8 cellular contexts compared by ENCODE assay signal in genomic region chr4:144355809-144356757, GRCh38.
A peak's percentile ranks its signal among the peaks of the same experiment; 100 is the strongest.
DNase-seq lines count a peak whose midpoint lies in the region; ATAC-seq and TF ChIP-seq lines count a peak whose summit lies in the region.

No MANE protein-coding gene starts in this region.

- POLR2A ChIA-PET in CD8-positive, alpha-beta T cell (lab: Charles Lee): no interaction called here

- no peaks in the 10 kb centered on the region for H3K9me3 Mint-ChIP-seq in CD8-positive, alpha-beta T cell

- peaks cover 2% of the 10 kb centered on the region for H3K27me3 ChIP-seq in CD8-positive, alpha-beta T cell (ENCODE audit: insufficient read depth, low read length)

- H3K27ac Mint-ChIP-seq in CD8-positive, alpha-beta T cell: no peak overlapping the region

- no peaks in the 10 kb centered on the region for H3K36me3 ChIP-seq in CD8-positive, alpha-beta T cell (ENCODE audit: insufficient read depth, low read length)

- peak; percentile 94 for ATAC-seq in GM19372 (IDR thresholded peaks at IDR 0.05; ENCODE audit: low read depth, unreplicated experiment)
- ATAC-seq in HG03139 (IDR thresholded peaks at IDR 0.05; ENCODE audit: unreplicated experiment): peak; percentile 96
- ATAC-seq in CD8-positive, alpha-beta T cell: no peak

- H3K9me3 ChIP-seq in CD8-positive, alpha-beta T cell (ENCODE audit: low read length): no peaks in the 10 kb centered on the region

- no peaks in the 10 kb centered on the region for H3K4me1 ChIP-seq in CD8-positive, alpha-beta T cell (ENCODE audit: insufficient read depth, low read length)

- H3K4me3 Mint-ChIP-seq in CD8-positive, alpha-beta T cell: no peak overlapping the region

- DNase-seq in EH (ENCODE audit: low read depth): peak; percentile 96
- peak; percentile 62 for DNase-seq in RPMI8226
- peak; percentile 39 for DNase-seq in epithelial cell of proximal tubule (ENCODE audit: low read depth)
- peak; percentile 97 for DNase-seq in skeletal muscle cell (ENCODE audit: low read depth)
- no peak for DNase-seq in NCI-H524 treated with DMSO at 0.1 percent for 48 hours (lab: John Stamatoyannopoulos, UW)
- DNase-seq in CD8-positive, alpha-beta T cell: no peak

- CTCF ChIA-PET in CD8-positive, alpha-beta T cell (lab: Charles Lee): no interaction called here

- intact Hi-C loops in CD8-positive, alpha-beta T cell (cut with DNase I, micrococcal nuclease): no loop called here

- H3K4me1 Mint-ChIP-seq in CD8-positive, alpha-beta T cell (ENCODE audit: low read depth): no peaks in the 10 kb centered on the region

- no peak overlapping the region for H3K4me3 ChIP-seq in epithelial cell of proximal tubule (ENCODE audit: low read depth, low read length)
- no peak overlapping the region for H3K4me3 ChIP-seq in skeletal muscle cell (ENCODE audit: low read depth, low read length)
- H3K4me3 ChIP-seq in CD8-positive, alpha-beta T cell (ENCODE audit: low read depth, low read length): no peak overlapping the region

- no peaks in the 10 kb centered on the region for H3K36me3 Mint-ChIP-seq in CD8-positive, alpha-beta T cell

- peaks cover 2% of the 10 kb centered on the region for H3K27me3 Mint-ChIP-seq in CD8-positive, alpha-beta T cell (ENCODE audit: low read depth)

- TF ChIP-seq CTCF in epithelial cell of proximal tubule (conservative IDR thresholded peaks at IDR 0.05; ENCODE audit: low read depth, low read length): peak; percentile 25
- TF ChIP-seq CTCF in CD8-positive, alpha-beta T cell (IDR thresholded peaks at IDR 0.05): no peak

- H3K27ac ChIP-seq in CD8-positive, alpha-beta T cell (ENCODE audit: low read depth, low read length): no peak overlapping the region

Comparison
In these comparisons a context has a peak if more than half of its experiments do, and no peak if none do; other contexts are left out.
1. DNase-seq: peak in EH (single experiment), RPMI8226 (single experiment), epithelial cell of proximal tubule (single experiment) and skeletal muscle cell (single experiment); none in NCI-H524 treated with DMSO at 0.1 percent for 48 hours (single experiment) and CD8-positive, alpha-beta T cell (0 of 7).